28 cellular contexts compared by ENCODE assay signal in genomic region chrX:36650622-36651021, GRCh38.
"Had no signal": no experiment of that assay in that cellular context is flagged by ENCODE, and none has a peak within 500 bp of the region (broad histone marks: within the 10 kb centered on the region; RNA-seq: fewer than 3 reads in every experiment).

No MANE protein-coding gene starts in this region.

- H3K27me3 ChIP-seq: right lobe of liver, stomach, testis, thyroid gland, transverse colon, upper lobe of left lung, vagina had no signal

- H3K27ac Mint-ChIP-seq: immature natural killer cell; nephron; stimulated activated naive B cell treated with anti-CD40 and anti-IgM and Interleukin-4, amounts not matched to agents 10 μg/mL and 1 μg/mL and 100 μg/mL, for 72 hours had no signal

- H3K27ac ChIP-seq: lower lobe of right lung, pancreas, prostate gland, right lobe of liver, skin epidermis, stomach, testis, thyroid gland, transverse colon, upper lobe of left lung, vagina had no signal

- H3K4me1 Mint-ChIP-seq: immature natural killer cell; naive thymus-derived CD8-positive, alpha-beta T cell; nephron; neural crest cell; stimulated activated naive B cell treated with anti-CD40 and anti-IgM and Interleukin-4, amounts not matched to agents 10 μg/mL and 1 μg/mL and 100 μg/mL, for 72 hours had no signal

- H3K9me3 ChIP-seq: lower lobe of right lung, pancreas, prostate gland, right lobe of liver, stomach, testis, thyroid gland, transverse colon, upper lobe of left lung, vagina had no signal

- H3K4me3 ChIP-seq: lower lobe of right lung, pancreas, prostate gland, right lobe of liver, skin epidermis, stomach, testis, thyroid gland, transverse colon, upper lobe of left lung, vagina had no signal

- ATAC-seq: lower lobe of right lung; naive thymus-derived CD8-positive, alpha-beta T cell; pancreas; right lobe of liver; stimulated activated naive B cell treated with anti-CD40 and anti-IgM and Interleukin-4, amounts not matched to agents 10 μg/mL and 1 μg/mL and 100 μg/mL, for 72 hours; stimulated activated naive CD8-positive, alpha-beta T cell treated with anti-CD3 and anti-CD28 coated beads, Interleukin-15, Interleukin-2, amounts not matched to agents 100 U/mL and 50 U/mL, for 24 hours had no signal

- H3K9me3 Mint-ChIP-seq: nephron; stimulated activated naive B cell treated with anti-CD40 and anti-IgM and Interleukin-4, amounts not matched to agents 10 μg/mL and 1 μg/mL and 100 μg/mL, for 72 hours had no signal

- H3K36me3 ChIP-seq: lower lobe of right lung, pancreas, prostate gland, right lobe of liver, stomach, thyroid gland, transverse colon, upper lobe of left lung, vagina had no signal

- H3K4me1 ChIP-seq: lower lobe of right lung, pancreas, prostate gland, right lobe of liver, stomach, testis, thyroid gland, transverse colon, upper lobe of left lung, vagina had no signal

- DNase-seq: hypothalamus; immature natural killer cell; kidney; lower lobe of right lung; mammary epithelial cell; mesenchymal stem cell; naive thymus-derived CD8-positive, alpha-beta T cell; nucleus accumbens; pancreas; posterior cingulate gyrus; retina; right lobe of liver; stimulated activated CD4-positive, alpha-beta T cell treated with anti-CD3 and anti-CD28 coated beads, Interleukin-12 subunit alpha, Interleukin-12 subunit beta, amount 100 ng/mL, for 4 hours; stimulated activated CD4-positive, alpha-beta T cell treated with anti-CD3 and anti-CD28 coated beads, Interleukin-15, amount 100 ng/mL, for 24 hours; stimulated activated CD4-positive, alpha-beta T cell treated with anti-CD3 and anti-CD28 coated beads, Interleukin-2, amount 100 ng/mL, for 24 hours; stimulated activated CD4-positive, alpha-beta T cell treated with anti-CD3 and anti-CD28 coated beads, Interleukin-4, amount 100 ng/mL, for 1 hour; stimulated activated naive B cell treated with anti-CD40 and anti-IgM and Interleukin-4, amounts not matched to agents 10 μg/mL and 1 μg/mL and 100 μg/mL, for 72 hours; stimulated activated naive CD8-positive, alpha-beta T cell treated with anti-CD3 and anti-CD28 coated beads, Interleukin-15, Interleukin-2, amounts not matched to agents 100 U/mL and 50 U/mL, for 24 hours; stomach; testis; thyroid gland; transverse colon; upper lobe of left lung had no signal

- H3K4me3 Mint-ChIP-seq: immature natural killer cell; naive thymus-derived CD8-positive, alpha-beta T cell; nephron; neural crest cell; stimulated activated naive B cell treated with anti-CD40 and anti-IgM and Interleukin-4, amounts not matched to agents 10 μg/mL and 1 μg/mL and 100 μg/mL, for 72 hours had no signal

- H3K36me3 Mint-ChIP-seq: immature natural killer cell; naive thymus-derived CD8-positive, alpha-beta T cell; stimulated activated naive B cell treated with anti-CD40 and anti-IgM and Interleukin-4, amounts not matched to agents 10 μg/mL and 1 μg/mL and 100 μg/mL, for 72 hours had no signal

- H3K27me3 Mint-ChIP-seq: naive thymus-derived CD8-positive, alpha-beta T cell; stimulated activated naive B cell treated with anti-CD40 and anti-IgM and Interleukin-4, amounts not matched to agents 10 μg/mL and 1 μg/mL and 100 μg/mL, for 72 hours had no signal
